In genomic region chr7:3481435-3481834, GRCh38 we compare ENCODE assay signal across 19 cellular contexts.
"Had no signal": no experiment of that assay in that cellular context is flagged by ENCODE, and none has a peak within 500 bp of the region (broad histone marks: within the 10 kb centered on the region; RNA-seq: fewer than 3 reads in every experiment).

No MANE protein-coding gene starts in this region.

- H3K9me3 Mint-ChIP-seq: natural killer cell; stimulated activated naive B cell treated with anti-CD40 and anti-IgM and Interleukin-4, amounts not matched to agents 10 μg/mL and 1 μg/mL and 100 μg/mL, for 72 hours; stimulated activated naive CD8-positive, alpha-beta T cell treated with anti-CD3 and anti-CD28 coated beads, Interleukin-15, Interleukin-2, amounts not matched to agents 100 ng/mL and 50 ng/mL, for 24 hours had no signal

- FAIRE-seq: colon, keratinocyte had no signal

- H3K9me3 ChIP-seq: lower lobe of right lung, ovary, psoas muscle, sigmoid colon, thoracic aorta, tibial nerve had no signal

- H3K36me3 Mint-ChIP-seq: natural killer cell; stimulated activated naive B cell treated with anti-CD40 and anti-IgM and Interleukin-4, amounts not matched to agents 10 μg/mL and 1 μg/mL and 100 μg/mL, for 72 hours had no signal

- H3K4me3 ChIP-seq: dorsolateral prefrontal cortex, lower lobe of right lung, ovary, psoas muscle, sigmoid colon, thoracic aorta, tibial nerve had no signal

- H3K4me1 ChIP-seq: lower lobe of right lung, psoas muscle, sigmoid colon, tibial nerve had no signal

- H3K27me3 ChIP-seq: dorsolateral prefrontal cortex, ovary, sigmoid colon, tibial nerve had no signal

- DNase-seq: dorsolateral prefrontal cortex; effector CD4-positive, alpha-beta T cell; head of caudate nucleus; left ventricle myocardium superior; lower lobe of right lung; natural killer cell; occipital lobe; ovary; posterior cingulate gyrus; psoas muscle; right cardiac atrium; sigmoid colon; stimulated activated CD4-positive, alpha-beta T cell treated with anti-CD3 and anti-CD28 coated beads, Interleukin-4, amount 100 ng/mL, for 4 hours; stimulated activated naive B cell treated with anti-CD40 and anti-IgM and Interleukin-4, amounts not matched to agents 10 μg/mL and 1 μg/mL and 100 μg/mL, for 72 hours had no signal

- H3K4me3 Mint-ChIP-seq: natural killer cell; stimulated activated naive B cell treated with anti-CD40 and anti-IgM and Interleukin-4, amounts not matched to agents 10 μg/mL and 1 μg/mL and 100 μg/mL, for 72 hours; stimulated activated naive CD8-positive, alpha-beta T cell treated with anti-CD3 and anti-CD28 coated beads, Interleukin-15, Interleukin-2, amounts not matched to agents 100 ng/mL and 50 ng/mL, for 24 hours had no signal

- H3K4me1 Mint-ChIP-seq: natural killer cell had no signal

- H3K27ac ChIP-seq: dorsolateral prefrontal cortex, lower lobe of right lung, ovary, psoas muscle, sigmoid colon, thoracic aorta, tibial nerve had no signal

- ATAC-seq: left ventricle myocardium superior; lower lobe of right lung; natural killer cell; psoas muscle; right cardiac atrium; stimulated activated naive B cell treated with anti-CD40 and anti-IgM and Interleukin-4, amounts not matched to agents 10 μg/mL and 1 μg/mL and 100 μg/mL, for 72 hours had no signal

- H3K27ac Mint-ChIP-seq: natural killer cell; stimulated activated naive B cell treated with anti-CD40 and anti-IgM and Interleukin-4, amounts not matched to agents 10 μg/mL and 1 μg/mL and 100 μg/mL, for 72 hours; stimulated activated naive CD8-positive, alpha-beta T cell treated with anti-CD3 and anti-CD28 coated beads, Interleukin-15, Interleukin-2, amounts not matched to agents 100 ng/mL and 50 ng/mL, for 24 hours had no signal

- H3K36me3 ChIP-seq: lower lobe of right lung, ovary, sigmoid colon, thoracic aorta, tibial nerve had no signal
